ENCODE assay signal across 8 cellular contexts in genomic region chrX:123833387-123833786, GRCh38. TPM values are rescaled to one million over a fixed set of nuclear protein-coding genes. Genes with fewer than 3 reads are reported as not detected.
DNase-seq lines count a peak whose midpoint lies in the region; FAIRE-seq and TF ChIP-seq lines count a peak whose summit lies in the region.

No MANE protein-coding gene starts in this region.

- H3K4me3 ChIP-seq in LNCaP clone FGC (ENCODE audit: low read depth, low read length) (no peak overlapping the region), prostate gland (no peak overlapping the region)

- WGBS in prostate gland, result 40% methylated on average over 7 of the region's 7 CpGs

- FAIRE-seq in G401.6 (lab: Jason Lieb, UNC), result peak; percentile 92

- no peak overlapping the region for H3K27ac ChIP-seq in prostate gland

- intact Hi-C loops in prostate gland (cut with DNase I), result no loop called here

- peak; percentile 71 for TF ChIP-seq CTCF in LNCaP clone FGC (IDR thresholded peaks at IDR 0.05; ENCODE audit: control insufficient read depth, extremely low read depth, insufficient read depth)
- peak in 3 of 4 experiments; percentile 59 to 71 (median 69) for TF ChIP-seq CTCF in prostate gland (IDR thresholded peaks at IDR 0.05)

- peak; percentile 45 for DNase-seq in H4 (ENCODE audit: low spot score)
- peak; percentile 30 for DNase-seq in LNCaP clone FGC (ENCODE audit: low read depth)
- DNase-seq in RPMI7951 (ENCODE audit: low read depth), result peak; percentile 31
- DNase-seq in activated T-helper 9 cell treated with anti-CD3 and anti-CD28 coated beads, Interleukin-2, amount 50 U/mL, for 16 hours (ENCODE audit: low read depth), result peak; percentile 29
- DNase-seq in glomerular visceral epithelial cell (ENCODE audit: extremely low spot score), result peak; percentile 53
- DNase-seq in prostate gland (ENCODE audit: low spot score), result peak; percentile 45
- DNase-seq in dedifferentiated amniotic fluid mesenchymal stem cell (ENCODE audit: extremely low spot score), result no peak

- no peaks in the 10 kb centered on the region for H3K27me3 ChIP-seq in prostate gland (replicated peaks; ENCODE audit: insufficient read depth)

- H3K36me3 ChIP-seq in prostate gland, result no peaks in the 10 kb centered on the region

- H3K4me1 ChIP-seq in prostate gland (replicated peaks), result no peaks in the 10 kb centered on the region

- TF ChIP-seq POLR2A in prostate gland (IDR thresholded peaks at IDR 0.05), result no peak

- no peaks in the 10 kb centered on the region for H3K9me3 ChIP-seq in prostate gland

RNA-seq across cellular contexts. Expression of gene XIAP, which starts 26.5 kb away (rescaled TPM):
- 18.6 and 19.0 TPM in 2 replicates for total RNA-seq in H4 (2014; rRNA removed; shearing (Covaris generic))
- 16.1 and 17.8 TPM in 2 replicates for total RNA-seq in RPMI7951 (2014; rRNA removed; shearing (Covaris generic))
- total RNA-seq in prostate gland, result 10 to 100 TPM; 30.0 to 56.4 TPM
